ENCODE assay signal across 14 cellular contexts in the genomic region with DNA sequence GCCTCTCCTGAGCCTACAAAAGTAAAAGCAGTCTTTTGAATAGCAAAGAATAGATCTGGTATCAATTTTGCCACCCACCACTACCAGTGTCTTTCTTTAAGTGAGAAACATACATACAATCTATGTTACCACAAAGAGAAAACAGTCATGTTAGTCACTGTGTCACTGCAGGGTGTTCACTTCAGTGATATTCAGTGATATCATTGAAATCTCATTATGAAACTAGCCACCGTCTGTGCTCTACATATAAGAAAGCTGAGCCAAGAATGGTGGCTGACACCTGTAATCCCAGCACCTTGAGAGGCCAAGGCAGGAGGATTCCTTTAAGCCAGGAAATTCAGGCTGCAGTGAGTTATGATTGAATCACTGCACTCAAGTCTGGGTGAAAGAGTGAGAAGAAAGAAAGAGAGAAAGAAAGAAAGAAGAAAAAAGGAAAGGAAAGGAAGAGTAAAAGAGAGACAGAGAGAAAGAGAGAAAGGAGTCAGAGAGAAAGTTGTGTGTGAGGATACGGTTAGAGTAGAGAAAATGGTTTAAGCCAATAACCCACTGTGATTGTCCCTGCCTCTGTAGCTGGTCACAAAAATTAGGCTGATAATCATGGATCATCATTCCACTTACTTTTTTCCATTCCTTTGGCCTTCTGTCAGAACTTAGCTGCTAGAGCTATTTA.
"Had no signal": no experiment of that assay in that cellular context is flagged by ENCODE, and none has a peak within 500 bp of the region (broad histone marks: within the 10 kb centered on the region; RNA-seq: fewer than 3 reads in every experiment).

No MANE protein-coding gene starts in this region.

- H3K9me3 ChIP-seq: neutrophil, psoas muscle, right lobe of liver had no signal

- DNase-seq: effector memory CD4-positive, alpha-beta T cell; heart left ventricle; hippocampal formation; left colon; left ventricle myocardium superior; mesendoderm; naive B cell; psoas muscle; retina; right lobe of liver; stimulated activated CD4-positive, alpha-beta T cell treated with anti-CD3 and anti-CD28 coated beads, Interleukin-4, amount 100 ng/mL, for 24 hours; stimulated activated naive B cell treated with anti-CD40 and anti-IgM and Interleukin-4, amounts not matched to agents 10 μg/mL and 1 μg/mL and 100 μg/mL, for 72 hours had no signal

- H3K27me3 ChIP-seq: heart left ventricle, neutrophil, right lobe of liver had no signal

- H3K4me1 ChIP-seq: heart left ventricle, psoas muscle, right lobe of liver had no signal

- H3K27ac ChIP-seq: heart left ventricle, neutrophil, psoas muscle, right lobe of liver had no signal

- ATAC-seq: esophagus mucosa; heart left ventricle; left colon; left ventricle myocardium superior; psoas muscle; right lobe of liver; stimulated activated naive B cell treated with anti-CD40 and anti-IgM and Interleukin-4, amounts not matched to agents 10 μg/mL and 1 μg/mL and 100 μg/mL, for 72 hours had no signal

- H3K4me3 Mint-ChIP-seq: naive B cell; stimulated activated naive B cell treated with anti-CD40 and anti-IgM and Interleukin-4, amounts not matched to agents 10 μg/mL and 1 μg/mL and 100 μg/mL, for 72 hours had no signal

- H3K4me1 Mint-ChIP-seq: stimulated activated naive B cell treated with anti-CD40 and anti-IgM and Interleukin-4, amounts not matched to agents 10 μg/mL and 1 μg/mL and 100 μg/mL, for 72 hours had no signal

- H3K36me3 Mint-ChIP-seq: naive B cell had no signal

- H3K36me3 ChIP-seq: heart left ventricle, neutrophil, right lobe of liver had no signal

- H3K4me3 ChIP-seq: heart left ventricle, psoas muscle, right lobe of liver had no signal

- H3K27ac Mint-ChIP-seq: stimulated activated naive B cell treated with anti-CD40 and anti-IgM and Interleukin-4, amounts not matched to agents 10 μg/mL and 1 μg/mL and 100 μg/mL, for 72 hours had no signal
